1 cellular context compared by ENCODE assay signal in the genomic region with DNA sequence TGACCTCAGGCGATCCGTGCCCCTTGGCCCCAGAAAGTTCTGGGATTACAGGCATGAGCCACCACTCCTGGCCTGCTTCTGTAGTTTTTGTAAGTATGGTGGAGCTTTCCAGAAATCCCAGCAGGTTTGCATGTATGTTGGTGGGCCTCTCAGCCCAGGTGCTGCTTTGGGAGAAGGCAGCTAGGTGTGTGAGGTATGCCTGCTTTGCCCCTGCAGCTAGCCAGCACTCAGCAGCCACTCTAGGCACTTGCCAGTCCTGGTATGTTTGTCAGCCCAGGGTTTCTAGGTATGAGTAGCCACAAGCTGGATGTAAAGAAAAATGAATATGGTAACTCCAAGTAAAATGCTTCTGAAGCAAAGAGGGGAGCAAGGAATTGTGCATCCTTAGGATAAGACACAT.
TF ChIP-seq lines count a peak whose summit lies in the region.

No MANE protein-coding gene starts in this region.

TF ChIP-seq in WTC11, 78 proteins besides CTCF, POLR2A, EP300 and RAD21 (continued from another document):
- TF ChIP-seq, protein P1, sequence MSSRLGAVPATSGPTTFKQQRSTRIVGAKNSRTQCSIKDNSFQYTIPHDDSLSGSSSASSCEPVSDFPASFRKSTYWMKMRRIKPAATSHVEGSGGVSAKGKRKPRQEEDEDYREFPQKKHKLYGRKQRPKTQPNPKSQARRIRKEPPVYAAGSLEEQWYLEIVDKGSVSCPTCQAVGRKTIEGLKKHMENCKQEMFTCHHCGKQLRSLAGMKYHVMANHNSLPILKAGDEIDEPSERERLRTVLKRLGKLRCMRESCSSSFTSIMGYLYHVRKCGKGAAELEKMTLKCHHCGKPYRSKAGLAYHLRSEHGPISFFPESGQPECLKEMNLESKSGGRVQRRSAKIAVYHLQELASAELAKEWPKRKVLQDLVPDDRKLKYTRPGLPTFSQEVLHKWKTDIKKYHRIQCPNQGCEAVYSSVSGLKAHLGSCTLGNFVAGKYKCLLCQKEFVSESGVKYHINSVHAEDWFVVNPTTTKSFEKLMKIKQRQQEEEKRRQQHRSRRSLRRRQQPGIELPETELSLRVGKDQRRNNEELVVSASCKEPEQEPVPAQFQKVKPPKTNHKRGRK (CRISPR knock-in tag; IDR thresholded peaks at IDR 0.05; ENCODE audit: borderline replicate concordance): no peak
- TF ChIP-seq, protein P2, sequence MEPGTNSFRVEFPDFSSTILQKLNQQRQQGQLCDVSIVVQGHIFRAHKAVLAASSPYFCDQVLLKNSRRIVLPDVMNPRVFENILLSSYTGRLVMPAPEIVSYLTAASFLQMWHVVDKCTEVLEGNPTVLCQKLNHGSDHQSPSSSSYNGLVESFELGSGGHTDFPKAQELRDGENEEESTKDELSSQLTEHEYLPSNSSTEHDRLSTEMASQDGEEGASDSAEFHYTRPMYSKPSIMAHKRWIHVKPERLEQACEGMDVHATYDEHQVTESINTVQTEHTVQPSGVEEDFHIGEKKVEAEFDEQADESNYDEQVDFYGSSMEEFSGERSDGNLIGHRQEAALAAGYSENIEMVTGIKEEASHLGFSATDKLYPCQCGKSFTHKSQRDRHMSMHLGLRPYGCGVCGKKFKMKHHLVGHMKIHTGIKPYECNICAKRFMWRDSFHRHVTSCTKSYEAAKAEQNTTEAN (CRISPR knock-in tag; IDR thresholded peaks at IDR 0.05): no peak
- TF ChIP-seq ETV6 (CRISPR knock-in tag; IDR thresholded peaks at IDR 0.05) (no peak), ELF4 (CRISPR knock-in tag; IDR thresholded peaks at IDR 0.05; ENCODE audit: low read depth) (no peak), NFYB (CRISPR knock-in tag; conservative IDR thresholded peaks at IDR 0.05; ENCODE audit: low read depth) (no peak)
TF ChIP-seq in WTC11: peak in this region for 0.
